ENCODE assay signal across 8 cellular contexts in genomic region chr17:58344791-58345157, GRCh38. TPM values are rescaled to one million over a fixed set of nuclear protein-coding genes. Genes with fewer than 3 reads are reported as not detected.
DNase-seq lines count a peak whose midpoint lies in the region; ATAC-seq and TF ChIP-seq lines count a peak whose summit lies in the region.

No MANE protein-coding gene starts in this region.

- H3K4me1 Mint-ChIP-seq in activated T-cell treated with anti-CD3 and anti-CD28 coated beads, Interleukin-2, amount 50 U/mL, for 4 hours (ENCODE audit: low read depth), result peaks cover 91% of the 10 kb centered on the region

- H3K36me3 ChIP-seq in left ventricle myocardium inferior, result peaks cover 59% of the 10 kb centered on the region
- H3K36me3 ChIP-seq in thyroid gland, result peaks cover 50 to 53% of the 10 kb centered on the region in 2 donors

- H3K4me3 Mint-ChIP-seq in activated T-cell treated with anti-CD3 and anti-CD28 coated beads, Interleukin-2, amount 50 U/mL, for 4 hours, result peak overlapping the region; percentile 100

- intact Hi-C loops in left cardiac atrium (cut with DNase I) (no loop called here), left ventricle myocardium inferior (cut with micrococcal nuclease) (no loop called here), thyroid gland (cut with DNase I) (no loop called here)

- no peak for TF ChIP-seq POLR2A in thyroid gland (IDR thresholded peaks at IDR 0.05)

- peak; percentile 28 to 55 for ATAC-seq in left cardiac atrium
- ATAC-seq in HG03432 (IDR thresholded peaks at IDR 0.05; ENCODE audit: unreplicated experiment), result peak; percentile 49
- peak; percentile 70 to 73 for ATAC-seq in activated T-cell treated with anti-CD3 and anti-CD28 coated beads, Interleukin-2, amount 50 U/mL, for 4 hours

- H3K27ac ChIP-seq in left ventricle myocardium inferior (replicated peaks) (no peak overlapping the region), thyroid gland (no peak overlapping the region)

- TF ChIP-seq CTCF in left ventricle myocardium inferior (IDR thresholded peaks at IDR 0.05; ENCODE audit: borderline replicate concordance) (no peak), thyroid gland (IDR thresholded peaks at IDR 0.05) (no peak)

- peaks cover under 1% of the 10 kb centered on the region for H3K27me3 ChIP-seq in left ventricle myocardium inferior (ENCODE audit: low read depth)
- H3K27me3 ChIP-seq in thyroid gland, result no peaks in the 10 kb centered on the region

- no peaks in the 10 kb centered on the region for H3K9me3 Mint-ChIP-seq in activated T-cell treated with anti-CD3 and anti-CD28 coated beads, Interleukin-2, amount 50 U/mL, for 4 hours

- H3K4me1 ChIP-seq in left ventricle myocardium inferior (peaks cover 14% of the 10 kb centered on the region), thyroid gland (peaks cover 0 to 7% of the 10 kb centered on the region in 2 donors)

- WGBS in thyroid gland, 2 donors, result 55 to 64% methylated on average over 2 of the region's 2 CpGs

- H3K4me3 ChIP-seq in left ventricle myocardium inferior, result no peak overlapping the region
- H3K4me3 ChIP-seq in thyroid gland (replicated peaks in 1 of 3), result no peak overlapping the region

- DNase-seq in left cardiac atrium (no peak), left ventricle myocardium inferior (no peak), DMS 273 (lab: John Stamatoyannopoulos, UW; ENCODE audit: unreplicated experiment) (no peak), thyroid gland (no peak), NCI-H774 (lab: John Stamatoyannopoulos, UW) (no peak)
- DNase-seq in activated T-cell treated with anti-CD3 and anti-CD28 coated beads, Interleukin-2, amount 50 U/mL, for 4 hours, result peak; percentile 59
- DNase-seq in stimulated activated CD4-positive, alpha-beta T cell treated with anti-CD3 and anti-CD28 coated beads, Interleukin-1b, Interleukin-23, amount 100 ng/mL, for 48 hours, result peak; percentile 74

- H3K36me3 Mint-ChIP-seq in activated T-cell treated with anti-CD3 and anti-CD28 coated beads, Interleukin-2, amount 50 U/mL, for 4 hours (ENCODE audit: insufficient read depth), result peaks cover 67% of the 10 kb centered on the region

- H3K9me3 ChIP-seq in left ventricle myocardium inferior (replicated peaks) (no peaks in the 10 kb centered on the region), thyroid gland (no peaks in the 10 kb centered on the region)

- H3K27me3 Mint-ChIP-seq in activated T-cell treated with anti-CD3 and anti-CD28 coated beads, Interleukin-2, amount 50 U/mL, for 4 hours (ENCODE audit: low read depth), result no peaks in the 10 kb centered on the region

RNA-seq across cellular contexts. Expression of gene SUPT4H1, which starts 7.2 kb away (rescaled TPM):
- 10 to 100 TPM; 49.4 to 60.6 TPM for total RNA-seq in left cardiac atrium
- 55.2 TPM for total RNA-seq in left ventricle myocardium inferior
- total RNA-seq in activated T-cell treated with anti-CD3 and anti-CD28 coated beads, Interleukin-2, amount 50 U/mL, for 4 hours, result 100 to 1,000 TPM; 144 to 154 (median 152) TPM
- total RNA-seq in thyroid gland, result 10 to 100 TPM; 38.2 to 56.3 (median 44.2) TPM

RNA-seq across cellular contexts. Expression of gene TSPOAP1, which starts 16.2 kb away (rescaled TPM):
- total RNA-seq in left cardiac atrium (1 to 10 TPM; 8.8 to 9.0 TPM), left ventricle myocardium inferior (12.8 TPM), thyroid gland (10 to 100 TPM; 19.5 to 35.4 (median 22.1) TPM)
- 10 to 100 TPM; 38.6 to 49.6 (median 43.2) TPM for total RNA-seq in activated T-cell treated with anti-CD3 and anti-CD28 coated beads, Interleukin-2, amount 50 U/mL, for 4 hours

Comparison
In these comparisons a context has a peak if more than half of its experiments do, and no peak if none do; other contexts are left out.
1. DNase-seq: peak in activated T-cell treated with anti-CD3 and anti-CD28 coated beads, Interleukin-2, amount 50 U/mL, for 4 hours (single experiment) and stimulated activated CD4-positive, alpha-beta T cell treated with anti-CD3 and anti-CD28 coated beads, Interleukin-1b, Interleukin-23, amount 100 ng/mL, for 48 hours (single experiment); none in left cardiac atrium (single experiment), left ventricle myocardium inferior (single experiment), DMS 273 (single experiment), thyroid gland (0 of 2) and NCI-H774 (single experiment).
2. Peak in every context shown above with its lines, with median percentiles within 50 percentile points of each other: ATAC-seq.